In genomic region chr21:45248893-45249381, GRCh38 we compare ENCODE assay signal across 9 cellular contexts. TPM values are rescaled to one million over a fixed set of nuclear protein-coding genes. Genes with fewer than 3 reads are reported as not detected.
A peak's percentile ranks its signal among the peaks of the same experiment; 100 is the strongest.
DNase-seq lines count a peak whose midpoint lies in the region; ATAC-seq and TF ChIP-seq lines count a peak whose summit lies in the region.
"Had no signal": no experiment of that assay in that cellular context is flagged by ENCODE, and none has a peak within 500 bp of the region (broad histone marks: within the 10 kb centered on the region; RNA-seq: fewer than 3 reads in every experiment).

No MANE protein-coding gene starts in this region.

- H3K9me3 Mint-ChIP-seq in CD8-positive, alpha-beta T cell, result peaks cover 2% of the 10 kb centered on the region

- peak; percentile 55 for DNase-seq in A172 (ENCODE audit: low spot score)
- peak; percentile 60 for DNase-seq in NCI-H1105 (lab: John Stamatoyannopoulos, UW)
- peak; percentile 30 for DNase-seq in cerebellar cortex (ENCODE audit: low spot score)
- no peak for DNase-seq in lower lobe of right lung
- DNase-seq in CD8-positive, alpha-beta T cell, result no peak
- DNase-seq in NCI-H2081 treated with DMSO at 0.1 percent for 48 hours (lab: John Stamatoyannopoulos, UW), result no peak
- DNase-seq in OCI-M2 (lab: John Stamatoyannopoulos, UW; ENCODE audit: unreplicated experiment), result no peak
- DNase-seq: CD4-positive, CD25-positive, alpha-beta regulatory T cell had no signal

- intact Hi-C loops in lower lobe of right lung (cut with DNase I), result no loop called here
- intact Hi-C loops in CD8-positive, alpha-beta T cell (cut with DNase I, micrococcal nuclease), result no loop called here

- H3K4me3 ChIP-seq in lower lobe of right lung, result peak overlapping the region; percentile 27
- H3K4me3 ChIP-seq in CD8-positive, alpha-beta T cell (ENCODE audit: low read depth, low read length), result no peak overlapping the region

- H3K9me3 ChIP-seq in lower lobe of right lung, result peaks cover 1% of the 10 kb centered on the region
- no peaks in the 10 kb centered on the region for H3K9me3 ChIP-seq in CD8-positive, alpha-beta T cell (ENCODE audit: low read length)

- no peaks in the 10 kb centered on the region for H3K4me1 Mint-ChIP-seq in CD8-positive, alpha-beta T cell (ENCODE audit: low read depth)

- no peaks in the 10 kb centered on the region for H3K36me3 Mint-ChIP-seq in CD8-positive, alpha-beta T cell
- H3K36me3 Mint-ChIP-seq: CD4-positive, CD25-positive, alpha-beta regulatory T cell had no signal

- no peak overlapping the region for H3K27ac ChIP-seq in lower lobe of right lung
- H3K27ac ChIP-seq in CD8-positive, alpha-beta T cell (ENCODE audit: low read depth, low read length), result no peak overlapping the region

- H3K4me1 ChIP-seq in lower lobe of right lung, result no peaks in the 10 kb centered on the region
- H3K4me1 ChIP-seq in CD8-positive, alpha-beta T cell (ENCODE audit: insufficient read depth, low read length), result no peaks in the 10 kb centered on the region

- CTCF ChIA-PET in CD8-positive, alpha-beta T cell (lab: Charles Lee), result no interaction called here

- no peak for TF ChIP-seq CTCF in lower lobe of right lung (IDR thresholded peaks at IDR 0.05)
- TF ChIP-seq CTCF in CD8-positive, alpha-beta T cell (IDR thresholded peaks at IDR 0.05), result no peak

- no peak for ATAC-seq in lower lobe of right lung
- ATAC-seq in CD8-positive, alpha-beta T cell, result no peak
- no peak for ATAC-seq in GM21786 (IDR thresholded peaks at IDR 0.05; ENCODE audit: unreplicated experiment)

- H3K27me3 Mint-ChIP-seq in CD8-positive, alpha-beta T cell (ENCODE audit: low read depth), result peaks cover 3% of the 10 kb centered on the region

- no peak overlapping the region for H3K4me3 Mint-ChIP-seq in CD8-positive, alpha-beta T cell
- H3K4me3 Mint-ChIP-seq: CD4-positive, CD25-positive, alpha-beta regulatory T cell had no signal

- no peaks in the 10 kb centered on the region for H3K36me3 ChIP-seq in lower lobe of right lung
- no peaks in the 10 kb centered on the region for H3K36me3 ChIP-seq in CD8-positive, alpha-beta T cell (ENCODE audit: insufficient read depth, low read length)

- peaks cover 30% of the 10 kb centered on the region for H3K27me3 ChIP-seq in lower lobe of right lung (ENCODE audit: low read depth)
- no peaks in the 10 kb centered on the region for H3K27me3 ChIP-seq in CD8-positive, alpha-beta T cell (ENCODE audit: insufficient read depth, low read length)

- POLR2A ChIA-PET in CD8-positive, alpha-beta T cell (lab: Charles Lee), result no interaction called here

- no peak overlapping the region for H3K27ac Mint-ChIP-seq in CD8-positive, alpha-beta T cell
- H3K27ac Mint-ChIP-seq: CD4-positive, CD25-positive, alpha-beta regulatory T cell had no signal

RNA-seq across cellular contexts. Expression of gene POFUT2, which starts 38.8 kb away (rescaled TPM):
- total RNA-seq in A172 (2014; rRNA removed; shearing (Covaris generic)), result 31.0 and 31.9 TPM in 2 replicates
- 29.1 TPM for total RNA-seq in lower lobe of right lung
- total RNA-seq in CD8-positive, alpha-beta T cell, result 10 to 100 TPM; 54.7 to 56.7 TPM

Comparison
In these comparisons a context has a peak if more than half of its experiments do, and no peak if none do; other contexts are left out.
1. DNase-seq: peak in A172 (single experiment), NCI-H1105 (single experiment) and cerebellar cortex (single experiment); none in lower lobe of right lung (single experiment), CD8-positive, alpha-beta T cell (0 of 7), NCI-H2081 treated with DMSO at 0.1 percent for 48 hours (single experiment) and OCI-M2 (single experiment).